ENCODE assay signal across 1 cellular context in the genomic region with DNA sequence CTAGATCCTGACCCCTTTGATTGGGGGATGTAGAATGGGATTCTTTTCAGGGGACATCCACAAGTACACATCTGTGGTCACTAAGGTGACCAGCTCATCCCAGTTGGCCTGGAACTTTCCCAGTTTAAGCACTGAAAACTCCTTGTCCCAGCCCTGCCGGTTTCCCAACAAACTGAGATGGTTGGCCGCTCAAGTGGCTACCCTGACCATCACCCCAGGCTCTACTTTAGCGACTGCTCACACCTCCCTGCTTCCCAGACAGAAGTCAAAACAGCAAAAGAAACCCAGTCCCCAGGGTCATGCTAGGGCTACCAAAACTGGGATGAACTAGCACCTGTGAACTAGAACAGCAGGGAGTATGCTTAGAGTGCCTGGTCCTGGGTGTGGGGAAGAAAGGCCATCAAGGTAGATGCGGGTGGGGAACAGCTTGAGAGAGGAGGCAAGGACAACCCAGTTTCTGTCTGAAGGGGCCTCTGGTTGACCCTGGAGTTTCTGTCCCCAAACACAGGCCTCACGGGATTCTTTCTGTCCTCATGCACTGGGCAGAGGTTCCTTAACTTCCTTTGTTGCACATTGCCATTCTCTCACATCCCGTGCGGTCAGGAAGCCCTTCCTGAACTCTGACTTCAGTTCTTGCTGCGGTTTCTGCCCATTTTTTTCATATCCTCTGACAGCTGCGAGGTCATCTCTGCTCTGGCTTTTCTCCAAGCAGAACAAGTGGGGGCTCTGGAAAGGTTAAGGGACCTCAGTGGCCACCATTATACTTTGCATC.
TF ChIP-seq lines count a peak whose summit lies in the region.

No MANE protein-coding gene starts in this region.

TF ChIP-seq in liver, 16 proteins besides CTCF, POLR2A, EP300 and RAD21:
- TF ChIP-seq MAX (IDR thresholded peaks at IDR 0.05) (peak; percentile 49), YY1 (IDR thresholded peaks at IDR 0.05) (peak; percentile 38), HNF4A (conservative IDR thresholded peaks at IDR 0.05) (no peak), GABPA (IDR thresholded peaks at IDR 0.05 in 1 of 2, conservative IDR thresholded peaks at IDR 0.05 in 1 of 2) (no peak), EGR1 (IDR thresholded peaks at IDR 0.05; ENCODE audit: low read depth in 2 of 2) (no peak), NR2F2 (IDR thresholded peaks at IDR 0.05) (peak; percentile 85), FOXA1 (IDR thresholded peaks at IDR 0.05) (no peak), RXRA (IDR thresholded peaks at IDR 0.05) (peak in 1 of 2 donors; percentile 45), SP1 (IDR thresholded peaks at IDR 0.05) (peak; percentile 36)
- TF ChIP-seq, protein P1, sequence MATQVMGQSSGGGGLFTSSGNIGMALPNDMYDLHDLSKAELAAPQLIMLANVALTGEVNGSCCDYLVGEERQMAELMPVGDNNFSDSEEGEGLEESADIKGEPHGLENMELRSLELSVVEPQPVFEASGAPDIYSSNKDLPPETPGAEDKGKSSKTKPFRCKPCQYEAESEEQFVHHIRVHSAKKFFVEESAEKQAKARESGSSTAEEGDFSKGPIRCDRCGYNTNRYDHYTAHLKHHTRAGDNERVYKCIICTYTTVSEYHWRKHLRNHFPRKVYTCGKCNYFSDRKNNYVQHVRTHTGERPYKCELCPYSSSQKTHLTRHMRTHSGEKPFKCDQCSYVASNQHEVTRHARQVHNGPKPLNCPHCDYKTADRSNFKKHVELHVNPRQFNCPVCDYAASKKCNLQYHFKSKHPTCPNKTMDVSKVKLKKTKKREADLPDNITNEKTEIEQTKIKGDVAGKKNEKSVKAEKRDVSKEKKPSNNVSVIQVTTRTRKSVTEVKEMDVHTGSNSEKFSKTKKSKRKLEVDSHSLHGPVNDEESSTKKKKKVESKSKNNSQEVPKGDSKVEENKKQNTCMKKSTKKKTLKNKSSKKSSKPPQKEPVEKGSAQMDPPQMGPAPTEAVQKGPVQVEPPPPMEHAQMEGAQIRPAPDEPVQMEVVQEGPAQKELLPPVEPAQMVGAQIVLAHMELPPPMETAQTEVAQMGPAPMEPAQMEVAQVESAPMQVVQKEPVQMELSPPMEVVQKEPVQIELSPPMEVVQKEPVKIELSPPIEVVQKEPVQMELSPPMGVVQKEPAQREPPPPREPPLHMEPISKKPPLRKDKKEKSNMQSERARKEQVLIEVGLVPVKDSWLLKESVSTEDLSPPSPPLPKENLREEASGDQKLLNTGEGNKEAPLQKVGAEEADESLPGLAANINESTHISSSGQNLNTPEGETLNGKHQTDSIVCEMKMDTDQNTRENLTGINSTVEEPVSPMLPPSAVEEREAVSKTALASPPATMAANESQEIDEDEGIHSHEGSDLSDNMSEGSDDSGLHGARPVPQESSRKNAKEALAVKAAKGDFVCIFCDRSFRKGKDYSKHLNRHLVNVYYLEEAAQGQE (IDR thresholded peaks at IDR 0.05) = no peak
- TF ChIP-seq, protein P2, sequence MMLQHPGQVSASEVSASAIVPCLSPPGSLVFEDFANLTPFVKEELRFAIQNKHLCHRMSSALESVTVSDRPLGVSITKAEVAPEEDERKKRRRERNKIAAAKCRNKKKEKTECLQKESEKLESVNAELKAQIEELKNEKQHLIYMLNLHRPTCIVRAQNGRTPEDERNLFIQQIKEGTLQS (IDR thresholded peaks at IDR 0.05) = no peak
